In genomic region chr16:35746281-35746962, GRCh38 we compare ENCODE assay signal across 20 cellular contexts.
A peak's percentile ranks its signal among the peaks of the same experiment; 100 is the strongest.
DNase-seq lines count a peak whose midpoint lies in the region; ATAC-seq and TF ChIP-seq lines count a peak whose summit lies in the region.
"Had no signal": no experiment of that assay in that cellular context is flagged by ENCODE, and none has a peak within 500 bp of the region (broad histone marks: within the 10 kb centered on the region; RNA-seq: fewer than 3 reads in every experiment).

No MANE protein-coding gene starts in this region.

- H3K27me3 ChIP-seq in lung (ENCODE audit: control insufficient read depth, insufficient read depth), result no peaks in the 10 kb centered on the region
- H3K27me3 ChIP-seq: BE2C had no signal

- H3K4me3 ChIP-seq in lung, result no peak overlapping the region
- H3K4me3 ChIP-seq: GM23248, HAP-1 had no signal

- H3K4me1 Mint-ChIP-seq in stimulated activated naive CD8-positive, alpha-beta T cell treated with anti-CD3 and anti-CD28 coated beads, Interleukin-15, amount 100 ng/mL, for 72 hours, result no peaks in the 10 kb centered on the region
- no peaks in the 10 kb centered on the region for H3K4me1 Mint-ChIP-seq in osteocyte (ENCODE audit: unreplicated experiment)
- H3K4me1 Mint-ChIP-seq: CD4-positive, CD25-positive, alpha-beta regulatory T cell had no signal

- H3K36me3 Mint-ChIP-seq in osteocyte (ENCODE audit: unreplicated experiment), result no peaks in the 10 kb centered on the region
- H3K36me3 Mint-ChIP-seq: CD4-positive, CD25-positive, alpha-beta regulatory T cell had no signal

- peak; percentile 28 for ATAC-seq in stimulated activated naive CD8-positive, alpha-beta T cell treated with anti-CD3 and anti-CD28 coated beads, Interleukin-15, amount 100 ng/mL, for 72 hours
- ATAC-seq in stimulated activated naive CD8-positive, alpha-beta T cell treated with anti-CD3 and anti-CD28 coated beads, Interleukin-15, Interleukin-2, amounts not matched to agents 100 U/mL and 50 U/mL, for 24 hours, result no peak
- ATAC-seq in lung (ENCODE audit: insufficient read depth, low FRiP score), result no peak

- H3K9me3 ChIP-seq in lung (ENCODE audit: control insufficient read depth in 2 of 2, insufficient read depth in 1 of 2, low read length in 1 of 2), result peaks cover 0 to 30% of the 10 kb centered on the region in 2 donors
- H3K9me3 ChIP-seq: BE2C, HAP-1 had no signal

- H3K27ac ChIP-seq in lung (ENCODE audit: low read depth in 1 of 2, low read length in 1 of 2), result no peak overlapping the region
- H3K27ac ChIP-seq: GM23248, HL-60 had no signal

- no peaks in the 10 kb centered on the region for H3K36me3 ChIP-seq in lung (ENCODE audit: control insufficient read depth in 2 of 2, insufficient read depth in 2 of 2, low read length in 2 of 2)
- H3K36me3 ChIP-seq: BE2C, HAP-1 had no signal

- H3K4me3 Mint-ChIP-seq in stimulated activated naive CD8-positive, alpha-beta T cell treated with anti-CD3 and anti-CD28 coated beads, Interleukin-15, amount 100 ng/mL, for 72 hours, result no peak overlapping the region
- H3K4me3 Mint-ChIP-seq in osteocyte (ENCODE audit: unreplicated experiment), result no peak overlapping the region
- H3K4me3 Mint-ChIP-seq: CD8-positive, alpha-beta memory T cell had no signal

- H3K27ac Mint-ChIP-seq in stimulated activated naive CD8-positive, alpha-beta T cell treated with anti-CD3 and anti-CD28 coated beads, Interleukin-15, amount 100 ng/mL, for 72 hours, result no peak overlapping the region
- no peak overlapping the region for H3K27ac Mint-ChIP-seq in osteocyte (ENCODE audit: unreplicated experiment)
- H3K27ac Mint-ChIP-seq: CD4-positive, CD25-positive, alpha-beta regulatory T cell; CD8-positive, alpha-beta memory T cell had no signal

- TF ChIP-seq CTCF in lung (IDR thresholded peaks at IDR 0.05; ENCODE audit: control extremely low read depth, extremely low read depth) (no peak), osteocyte (IDR thresholded peaks at IDR 0.05) (no peak)

- 89 to 92% methylated on average over 17 of the region's 17 CpGs for WGBS in lung, 2 donors

- peaks cover 36 to 85% of the 10 kb centered on the region in 2 donors for H3K9me3 Mint-ChIP-seq in stimulated activated naive CD8-positive, alpha-beta T cell treated with anti-CD3 and anti-CD28 coated beads, Interleukin-15, amount 100 ng/mL, for 72 hours
- H3K9me3 Mint-ChIP-seq in osteocyte (ENCODE audit: unreplicated experiment), result peaks cover 44% of the 10 kb centered on the region

- no peaks in the 10 kb centered on the region for H3K4me1 ChIP-seq in lung (ENCODE audit: control insufficient read depth in 2 of 2, insufficient read depth in 2 of 2, low read length in 2 of 2)
- H3K4me1 ChIP-seq: BE2C, HAP-1 had no signal

- no peaks in the 10 kb centered on the region for H3K27me3 Mint-ChIP-seq in stimulated activated naive CD8-positive, alpha-beta T cell treated with anti-CD3 and anti-CD28 coated beads, Interleukin-15, amount 100 ng/mL, for 72 hours
- no peaks in the 10 kb centered on the region for H3K27me3 Mint-ChIP-seq in osteocyte (ENCODE audit: unreplicated experiment)
- H3K27me3 Mint-ChIP-seq: CD4-positive, CD25-positive, alpha-beta regulatory T cell; CD8-positive, alpha-beta memory T cell had no signal

- DNase-seq in stimulated activated naive CD8-positive, alpha-beta T cell treated with anti-CD3 and anti-CD28 coated beads, Interleukin-15, amount 100 ng/mL, for 72 hours, result no peak
- DNase-seq in stimulated activated naive CD8-positive, alpha-beta T cell treated with anti-CD3 and anti-CD28 coated beads, Interleukin-15, Interleukin-2, amounts not matched to agents 100 U/mL and 50 U/mL, for 24 hours, result no peak
- DNase-seq in lung (ENCODE audit: low spot score) (peak; percentile 26), osteocyte (ENCODE audit: extremely low spot score, unreplicated experiment) (peak; percentile 81), NCI-H1105 treated with DMSO at 0.1 percent for 48 hours (lab: John Stamatoyannopoulos, UW) (no peak)
- DNase-seq in activated effector memory CD4-positive, alpha-beta T cell treated with Interleukin-2 at 50 U/mL for 16 hours, result no peak
- DNase-seq: ACHN; BE2C; C1 segment of cervical spinal cord; CD4-positive, CD25-positive, alpha-beta regulatory T cell; CD8-positive, alpha-beta memory T cell; COR-L47; DMS 273 treated with DMSO at 0.1 percent for 48 hours; DMS53; DND-41; EL; GM23248; IMR-90 had no signal

Comparison
In these comparisons a context has a peak if more than half of its experiments do, and no peak if none do; other contexts are left out.
1. DNase-seq: peak in lung (single experiment) and osteocyte (single experiment); none in stimulated activated naive CD8-positive, alpha-beta T cell treated with anti-CD3 and anti-CD28 coated beads, Interleukin-15, amount 100 ng/mL, for 72 hours (0 of 2), stimulated activated naive CD8-positive, alpha-beta T cell treated with anti-CD3 and anti-CD28 coated beads, Interleukin-15, Interleukin-2, amounts not matched to agents 100 U/mL and 50 U/mL, for 24 hours (single experiment), activated effector memory CD4-positive, alpha-beta T cell treated with Interleukin-2 at 50 U/mL for 16 hours (single experiment) and NCI-H1105 treated with DMSO at 0.1 percent for 48 hours (single experiment).